2 cellular contexts compared by ENCODE assay signal in genomic region chr4:24992968-24993367, GRCh38.
TF ChIP-seq lines count a peak whose summit lies in the region.

No MANE protein-coding gene starts in this region.

TF ChIP-seq in K562, 482 proteins besides CTCF, POLR2A, EP300 and RAD21:
- TF ChIP-seq RBM25 (IDR thresholded peaks at IDR 0.05; ENCODE audit: low read depth, low read length, severe bottlenecking), result peak; percentile 81
- no peak for TF ChIP-seq ZNF124 (CRISPR knock-in tag; IDR thresholded peaks at IDR 0.05)
- no peak for TF ChIP-seq TRIM24 (IDR thresholded peaks at IDR 0.05)
- TF ChIP-seq ETV6 (IDR thresholded peaks at IDR 0.05; ENCODE audit: borderline replicate concordance in 1 of 2, low read depth in 2 of 2, low read length in 1 of 2), result no peak
- no peak for TF ChIP-seq ETV6 (CRISPR knock-in tag; IDR thresholded peaks at IDR 0.05; ENCODE audit: borderline replicate concordance)
- no peak for TF ChIP-seq ZNF408 (CRISPR knock-in tag; IDR thresholded peaks at IDR 0.05; ENCODE audit: low read depth)
- no peak for TF ChIP-seq TEAD2 (tag; IDR thresholded peaks at IDR 0.05)
- 0 out of 4 replicates have a peak, but pooled peaks of 1 of the 2 experiments have one; percentile 14 for TF ChIP-seq KDM1A (IDR thresholded peaks at IDR 0.05)
- peak; percentile 98 for TF ChIP-seq BRD9 (IDR thresholded peaks at IDR 0.05; ENCODE audit: low read depth, partially characterized antibody)
- no peak for TF ChIP-seq ZNF3 (CRISPR knock-in tag; IDR thresholded peaks at IDR 0.05)
- TF ChIP-seq ARID2 (IDR thresholded peaks at IDR 0.05), result no peak
- no peak for TF ChIP-seq ZNF639 (CRISPR knock-in tag; conservative IDR thresholded peaks at IDR 0.05 in 1 of 2, IDR thresholded peaks at IDR 0.05 in 1 of 2)
- peak; percentile 32; the same call in 1 of the 2 replicates for TF ChIP-seq BCOR (IDR thresholded peaks at IDR 0.05)
- no peak for TF ChIP-seq CC2D1A (IDR thresholded peaks at IDR 0.05)
- no peak for TF ChIP-seq ZBTB1 (CRISPR knock-in tag; IDR thresholded peaks at IDR 0.05; ENCODE audit: borderline replicate concordance, low read depth)
- TF ChIP-seq NCOA6 (IDR thresholded peaks at IDR 0.05), result no peak
- TF ChIP-seq CBX8 (IDR thresholded peaks at IDR 0.05; ENCODE audit: borderline replicate concordance, extremely low read depth, low read depth, low read length, poor library complexity, severe bottlenecking), result no peak
- no peak for TF ChIP-seq ZBTB17 (CRISPR knock-in tag; IDR thresholded peaks at IDR 0.05)
- no peak for TF ChIP-seq E2F8 (IDR thresholded peaks at IDR 0.05; ENCODE audit: low read depth, partially characterized antibody)
- peak; percentile 36 for TF ChIP-seq ZFP36 (IDR thresholded peaks at IDR 0.05; ENCODE audit: low read depth, low read length, partially characterized antibody)
- TF ChIP-seq NCOA1 (IDR thresholded peaks at IDR 0.05; ENCODE audit: low read depth), result no peak
- no peak for TF ChIP-seq DMBX1 (CRISPR knock-in tag; IDR thresholded peaks at IDR 0.05; ENCODE audit: borderline replicate concordance)
- no peak for TF ChIP-seq RBBP5 (IDR thresholded peaks at IDR 0.05; ENCODE audit: borderline replicate concordance, insufficient read depth, low read length, poor library complexity, severe bottlenecking)
- TF ChIP-seq ZNF280A (IDR thresholded peaks at IDR 0.05; ENCODE audit: low read depth, partially characterized antibody), result no peak
- TF ChIP-seq NR0B1 (IDR thresholded peaks at IDR 0.05; ENCODE audit: partially characterized antibody), result no peak

TF ChIP-seq in H1, 55 proteins besides CTCF, POLR2A, EP300 and RAD21:
- TF ChIP-seq SIN3A (conservative IDR thresholded peaks at IDR 0.05 in 1 of 2, IDR thresholded peaks at IDR 0.05 in 1 of 2; ENCODE audit: low read depth in 1 of 2, low read length in 2 of 2) (no peak), SAP30 (IDR thresholded peaks at IDR 0.05; ENCODE audit: insufficient read depth, insufficient replicate concordance, low read length) (no peak), NANOG (IDR thresholded peaks at IDR 0.05; ENCODE audit: insufficient read depth, low read depth, low read length, poor library complexity, severe bottlenecking) (no peak), KDM1A (IDR thresholded peaks at IDR 0.05; ENCODE audit: borderline replicate concordance, low read length) (peak; percentile 71; the same call in 1 of the 2 replicates)
